18 cellular contexts compared by ENCODE assay signal in the genomic region with DNA sequence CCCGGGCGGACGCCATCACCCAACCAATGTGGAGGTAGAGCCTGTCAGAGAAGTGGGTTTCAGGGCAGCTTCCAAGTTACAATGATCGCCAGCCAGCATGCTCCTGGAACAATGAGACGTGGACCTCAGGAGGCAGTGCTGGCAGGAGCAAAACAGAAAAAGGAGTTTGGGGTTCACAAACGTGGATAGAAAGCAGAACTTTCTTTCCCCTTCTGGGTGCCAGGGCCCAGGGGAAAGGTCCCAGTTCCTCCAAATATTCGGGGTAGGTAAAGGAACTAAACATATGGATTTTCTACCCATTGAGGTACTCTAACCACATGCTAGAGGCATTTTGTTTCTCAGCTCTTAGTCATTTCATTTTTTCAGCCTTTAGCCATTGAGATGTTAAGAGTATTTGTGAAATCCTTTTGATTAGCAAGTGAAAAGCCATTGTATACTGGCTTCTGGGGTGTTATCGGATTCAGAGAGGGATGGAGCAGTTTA.
"Had no signal": no experiment of that assay in that cellular context is flagged by ENCODE, and none has a peak within 500 bp of the region (broad histone marks: within the 10 kb centered on the region; RNA-seq: fewer than 3 reads in every experiment).

No MANE protein-coding gene starts in this region.

- H3K27me3 Mint-ChIP-seq: activated T-helper 17 cell treated with anti-CD3 and anti-CD28 coated beads, Interleukin-2, amount 50 U/mL, for 72 hours; dendritic cell treated with granulocyte-macrophage colony-stimulating factor and Interleukin-4, amounts not matched to agents 40 ng/mL and 50 ng/mL, for 4 days; memory B cell; stimulated activated naive B cell treated with anti-CD40 and anti-IgM and Interleukin-4, amounts not matched to agents 10 μg/mL and 1 μg/mL and 100 μg/mL, for 72 hours had no signal

- H3K27me3 ChIP-seq: breast epithelium, gastroesophageal sphincter, heart right ventricle, tibial artery had no signal

- H3K9me3 Mint-ChIP-seq: activated T-helper 17 cell treated with anti-CD3 and anti-CD28 coated beads, Interleukin-2, amount 50 U/mL, for 72 hours; dendritic cell treated with granulocyte-macrophage colony-stimulating factor and Interleukin-4, amounts not matched to agents 40 ng/mL and 50 ng/mL, for 4 days; memory B cell had no signal

- H3K4me3 ChIP-seq: breast epithelium, gastroesophageal sphincter, heart right ventricle, tibial artery had no signal

- H3K27ac Mint-ChIP-seq: activated T-helper 17 cell treated with anti-CD3 and anti-CD28 coated beads, Interleukin-2, amount 50 U/mL, for 72 hours; dendritic cell treated with granulocyte-macrophage colony-stimulating factor and Interleukin-4, amounts not matched to agents 40 ng/mL and 50 ng/mL, for 4 days; memory B cell; natural killer cell; stimulated activated naive B cell treated with anti-CD40 and anti-IgM and Interleukin-4, amounts not matched to agents 10 μg/mL and 1 μg/mL and 100 μg/mL, for 72 hours had no signal

- H3K4me1 ChIP-seq: breast epithelium, gastroesophageal sphincter, tibial artery had no signal

- H3K36me3 Mint-ChIP-seq: memory B cell; natural killer cell; stimulated activated naive B cell treated with anti-CD40 and anti-IgM and Interleukin-4, amounts not matched to agents 10 μg/mL and 1 μg/mL and 100 μg/mL, for 72 hours had no signal

- H3K9me3 ChIP-seq: breast epithelium, gastroesophageal sphincter, heart right ventricle, tibial artery had no signal

- H3K27ac ChIP-seq: breast epithelium, gastroesophageal sphincter, tibial artery had no signal

- H3K36me3 ChIP-seq: breast epithelium, gastroesophageal sphincter, heart right ventricle, tibial artery had no signal

- DNase-seq: activated naive CD4-positive, alpha-beta T cell treated with Interleukin-2 at 50 U/mL for 16 hours; activated T-cell treated with anti-CD3 and anti-CD28 coated beads for 4 hours; aorta; heart right ventricle; left cardiac atrium; natural killer cell; occipital lobe; stimulated activated CD4-positive, alpha-beta T cell treated with anti-CD3 and anti-CD28 coated beads, Interleukin-15, amount 100 ng/mL, for 24 hours; stimulated activated CD4-positive, alpha-beta T cell treated with anti-CD3 and anti-CD28 coated beads, Interleukin-4, amount 100 ng/mL, for 1 hour; stimulated activated naive B cell treated with anti-CD40 and anti-IgM and Interleukin-4, amounts not matched to agents 10 μg/mL and 1 μg/mL and 100 μg/mL, for 72 hours; T-helper 9 cell; tibial artery had no signal

- H3K4me3 Mint-ChIP-seq: activated T-helper 17 cell treated with anti-CD3 and anti-CD28 coated beads, Interleukin-2, amount 50 U/mL, for 72 hours; dendritic cell treated with granulocyte-macrophage colony-stimulating factor and Interleukin-4, amounts not matched to agents 40 ng/mL and 50 ng/mL, for 4 days; memory B cell; natural killer cell; stimulated activated naive B cell treated with anti-CD40 and anti-IgM and Interleukin-4, amounts not matched to agents 10 μg/mL and 1 μg/mL and 100 μg/mL, for 72 hours had no signal

- H3K4me1 Mint-ChIP-seq: activated T-helper 17 cell treated with anti-CD3 and anti-CD28 coated beads, Interleukin-2, amount 50 U/mL, for 72 hours; memory B cell; natural killer cell; stimulated activated naive B cell treated with anti-CD40 and anti-IgM and Interleukin-4, amounts not matched to agents 10 μg/mL and 1 μg/mL and 100 μg/mL, for 72 hours had no signal

- ATAC-seq: activated CD4-positive, CD25-positive, alpha-beta regulatory T cell treated with anti-CD3 and anti-CD28 coated beads, Interleukin-2, amount 50 U/mL, for 24 hours; activated T-helper 17 cell treated with anti-CD3 and anti-CD28 coated beads, Interleukin-2, amount 50 U/mL, for 72 hours; gastroesophageal sphincter; heart right ventricle; left cardiac atrium; natural killer cell; stimulated activated naive B cell treated with anti-CD40 and anti-IgM and Interleukin-4, amounts not matched to agents 10 μg/mL and 1 μg/mL and 100 μg/mL, for 72 hours had no signal
